Comparison of ENCODE assay signal across 8 cellular contexts in genomic region chr19:13150919-13151604, GRCh38. TPM values are rescaled to one million over a fixed set of nuclear protein-coding genes. Genes with fewer than 3 reads are reported as not detected.
A peak's percentile ranks its signal among the peaks of the same experiment; 100 is the strongest.
DNase-seq lines count a peak whose midpoint lies in the region; ATAC-seq, FAIRE-seq and TF ChIP-seq lines count a peak whose summit lies in the region.

No MANE protein-coding gene starts in this region.

- DNase-seq in PC-9 (no peak), bronchial epithelial cell (ENCODE audit: low read depth) (no peak), lower leg skin (ENCODE audit: low spot score in 2 of 2) (peak; percentile 43 to 90), stomach (no peak), DMS79 (lab: John Stamatoyannopoulos, UW) (no peak)

- H3K9me3 ChIP-seq in PC-9 (ENCODE audit: insufficient read depth, low read depth) (no peaks in the 10 kb centered on the region), stomach (no peaks in the 10 kb centered on the region)

- TF ChIP-seq EP300 in stomach (IDR thresholded peaks at IDR 0.05): no peak

- H4K20me1 ChIP-seq in PC-9 (ENCODE audit: insufficient read depth): peaks cover 18% of the 10 kb centered on the region

- H3F3A ChIP-seq in PC-9 (ENCODE audit: insufficient read depth, low read depth): peaks cover 42% of the 10 kb centered on the region

- H3K4me3 ChIP-seq in PC-9: peak overlapping the region; percentile 83
- peak overlapping the region; percentile 66 for H3K4me3 ChIP-seq in bronchial epithelial cell (ENCODE audit: low read depth, low read length)
- H3K4me3 ChIP-seq in lower leg skin (ENCODE audit: low read depth, poor library complexity, severe bottlenecking): peak overlapping the region; percentile 76
- H3K4me3 ChIP-seq in stomach: peak overlapping the region; percentile 85 to 92 (median 88)

- H2AFZ ChIP-seq in PC-9: no peak overlapping the region

- intact Hi-C loops in PC-9 (cut with micrococcal nuclease; ENCODE audit: unreplicated experiment) (loop anchor here (1.0 to 5.0 kb wide), 4 partner anchors 33 to 701 kb away; partner anchors contain the start of genes HOOK2 and NACC1), lower leg skin (cut with DNase I; ENCODE audit: low total_unique reads) (loop anchor here (10.0 kb wide), 1 partner anchor 704 kb away; no protein-coding TSS in a partner anchor), stomach (cut with DNase I; ENCODE audit: low total_unique reads) (no loop called here)

- H3K27me3 ChIP-seq in PC-9 (ENCODE audit: insufficient read depth, low read depth): no peaks in the 10 kb centered on the region
- H3K27me3 ChIP-seq in bronchial epithelial cell (ENCODE audit: control insufficient read depth, insufficient read depth, low read length): no peaks in the 10 kb centered on the region
- no peaks in the 10 kb centered on the region for H3K27me3 ChIP-seq in stomach

- POLR2A ChIA-PET in PC-9 (lab: Charles Lee; ENCODE audit: unreplicated experiment): no interaction called here

- BruUV-seq in PC-9 (replicated peaks; lab: Mats Ljungman, UMichigan): TSS peak; percentile 48

- 0 to 1% methylated on average over 31 to 33 of the region's 34 CpGs for WGBS in lower leg skin, 2 donors
- WGBS in stomach, 5 donors: 0 to 1% (median 1%) methylated on average over 33 to 34 of the region's 34 CpGs

- ATAC-seq in GM18498 (IDR thresholded peaks at IDR 0.05; ENCODE audit: unreplicated experiment) (peak; percentile 0), HG02970 (IDR thresholded peaks at IDR 0.05; ENCODE audit: low FRiP score, unreplicated experiment) (no peak), HG02884 (IDR thresholded peaks at IDR 0.05; ENCODE audit: unreplicated experiment) (no peak)

- TF ChIP-seq POLR2A in lower leg skin (IDR thresholded peaks at IDR 0.05): no peak
- TF ChIP-seq POLR2A in stomach (IDR thresholded peaks at IDR 0.05): no peak

- H3K36me3 ChIP-seq in PC-9 (ENCODE audit: low read depth): peaks cover 15% of the 10 kb centered on the region
- H3K36me3 ChIP-seq in bronchial epithelial cell (ENCODE audit: control insufficient read depth, insufficient read depth, low read length): peaks cover 8% of the 10 kb centered on the region
- peaks cover 0 to 6% (median 3%) of the 10 kb centered on the region in 4 donors for H3K36me3 ChIP-seq in stomach

- H3K4me2 ChIP-seq in PC-9: peak overlapping the region; percentile 99

- H3K27ac ChIP-seq in PC-9 (peak overlapping the region; percentile 96), stomach (peak overlapping the region; percentile 93 to 99 (median 99))

- peaks cover 75% of the 10 kb centered on the region for H3K79me2 ChIP-seq in PC-9 (ENCODE audit: low read depth)

- peaks cover 32% of the 10 kb centered on the region for H3K4me1 ChIP-seq in PC-9 (replicated peaks; ENCODE audit: insufficient read depth)
- H3K4me1 ChIP-seq in stomach: peaks cover 20 to 46% (median 37%) of the 10 kb centered on the region in 4 donors

- FAIRE-seq in bronchial epithelial cell (lab: Jason Lieb, UNC): no peak

- CTCF ChIA-PET in PC-9 (lab: Charles Lee): no interaction called here

- TF ChIP-seq CTCF in PC-9 (conservative IDR thresholded peaks at IDR 0.05) (no peak), bronchial epithelial cell (IDR thresholded peaks at IDR 0.05; ENCODE audit: insufficient read depth, low read length, severe bottlenecking) (no peak), lower leg skin (IDR thresholded peaks at IDR 0.05) (no peak), stomach (IDR thresholded peaks at IDR 0.05) (no peak)

- H3K9me2 ChIP-seq in PC-9 (ENCODE audit: insufficient read depth): no peaks in the 10 kb centered on the region

RNA-seq across cellular contexts. Expression of gene IER2, which starts 0.9 kb away (rescaled TPM):
- total RNA-seq in PC-9 (2021) (72.7 and 95.5 TPM in 2 replicates), bronchial epithelial cell (32.1 and 35.2 TPM in 2 replicates), lower leg skin (100 to 1,000 TPM; 118 to 146 (median 130) TPM), stomach (100 to 1,000 TPM in 3 of 5 donors, 10 to 100 TPM in 2; 32.3 to 421 (median 150) TPM)
- 10 to 100 TPM; 64.3 to 87.2 (median 64.6) TPM for polyA plus RNA-seq in stomach

RNA-seq across cellular contexts. Expression of gene STX10, which starts 0.9 kb away (rescaled TPM):
- total RNA-seq in PC-9 (2021): 86.2 and 89.6 TPM in 2 replicates
- total RNA-seq in bronchial epithelial cell: 68.4 and 75.3 TPM in 2 replicates
- 100 to 1,000 TPM in 1 of 4 donors, 10 to 100 TPM in 3; 67.8 to 110 (median 78.0) TPM for total RNA-seq in lower leg skin
- 100 to 1,000 TPM in 3 of 5 donors, 10 to 100 TPM in 2; 20.4 to 942 (median 117) TPM for total RNA-seq in stomach
- 100 to 1,000 TPM in 1 of 3 donors, 10 to 100 TPM in 2; 74.8 to 114 (median 94.7) TPM for polyA plus RNA-seq in stomach

RNA-seq across cellular contexts. Expression of gene NACC1, which starts 33.0 kb away (rescaled TPM):
- total RNA-seq in PC-9 (2021) (101 and 133 TPM in 2 replicates), bronchial epithelial cell (20.3 and 46.6 TPM in 2 replicates), lower leg skin (10 to 100 TPM; 21.4 to 46.1 (median 39.8) TPM), stomach (100 to 1,000 TPM in 1 of 5 donors, 10 to 100 TPM in 4; 10.1 to 122 (median 26.3) TPM)
- polyA plus RNA-seq in stomach: 10 to 100 TPM in 1 of 3 donors, 1 to 10 TPM in 2; 6.9 to 26.2 (median 9.5) TPM

RNA-seq across cellular contexts. Expression of gene TRMT1, which starts 34.5 kb away (rescaled TPM):
- 44.1 and 51.1 TPM in 2 replicates for total RNA-seq in PC-9 (2021)
- total RNA-seq in bronchial epithelial cell: 28.0 and 40.5 TPM in 2 replicates
- total RNA-seq in lower leg skin: 10 to 100 TPM; 17.7 to 60.4 (median 32.7) TPM
- 100 to 1,000 TPM in 1 of 5 donors, 10 to 100 TPM in 4; 29.6 to 373 (median 36.5) TPM for total RNA-seq in stomach
- 10 to 100 TPM; 64.7 to 88.2 (median 77.9) TPM for polyA plus RNA-seq in stomach

RNA-seq across cellular contexts. Expression of gene LYL1, which starts 48.4 kb away (rescaled TPM):
- total RNA-seq in PC-9 (2021) (0.24 TPM in 1 of 2 replicates, not detected in the other), bronchial epithelial cell (0.51 and 1.3 TPM in 2 replicates), lower leg skin (1 to 10 TPM; 4.9 to 8.3 (median 7.0) TPM), stomach (10 to 100 TPM in 2 of 5 donors, 1 to 10 TPM in 2, not detected in 1; 1.3 to 19.3 (median 7.6) TPM)
- polyA plus RNA-seq in stomach: 1 to 10 TPM; 4.1 to 5.5 (median 5.0) TPM

Comparison
In these comparisons a context has a peak if more than half of its experiments do, and no peak if none do; other contexts are left out.
1. DNase-seq: peak in lower leg skin (2 of 2); none in PC-9 (0 of 2), bronchial epithelial cell (single experiment), stomach (single experiment) and DMS79 (single experiment).
2. Peak in every context shown above with its lines, with median percentiles within 50 percentile points of each other: H3K4me3 ChIP-seq.